In the genomic region with DNA sequence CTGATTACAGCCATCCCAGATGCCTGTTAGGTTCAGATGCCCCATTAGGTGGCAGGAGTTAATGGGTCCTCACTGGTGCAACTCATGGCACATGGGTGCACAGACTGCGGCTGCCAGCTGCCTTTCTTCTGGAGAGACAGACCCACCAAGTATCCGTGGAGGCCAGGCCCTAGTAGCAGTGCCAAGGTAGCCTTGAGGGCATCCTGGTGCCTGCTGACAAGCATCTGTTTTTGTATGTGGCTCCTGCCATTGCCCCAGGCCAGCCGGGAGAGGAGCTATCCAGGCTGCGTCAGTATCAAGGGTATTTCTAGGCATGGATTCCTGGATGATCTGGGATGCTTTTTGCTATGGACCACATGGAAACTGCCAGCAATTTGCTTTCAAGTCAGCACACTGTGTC, we compare ENCODE assay signal across 24 cellular contexts.
DNase-seq lines count a peak whose midpoint lies in the region; ATAC-seq and TF ChIP-seq lines count a peak whose summit lies in the region.
"Had no signal": no experiment of that assay in that cellular context is flagged by ENCODE, and none has a peak within 500 bp of the region (broad histone marks: within the 10 kb centered on the region; RNA-seq: fewer than 3 reads in every experiment).

No MANE protein-coding gene starts in this region.

- no peak overlapping the region for H2BK12ac ChIP-seq in neuronal stem cell (ENCODE audit: low read length)

- no peak overlapping the region for H2AFZ ChIP-seq in neuronal stem cell (ENCODE audit: low read length)
- H2AFZ ChIP-seq: GM23338 had no signal

- no peak for TF ChIP-seq POLR2A in esophagus muscularis mucosa (IDR thresholded peaks at IDR 0.05; ENCODE audit: low read depth)

- 74% methylated on average over 3 of the region's 4 CpGs for WGBS in esophagus muscularis mucosa
- no CpG with 5 or more reads among the region's 4 CpGs for WGBS in neuronal stem cell (ENCODE audit: extremely low coverage in 2 of 2, insufficient read length in 2 of 2, insufficient replicate concordance in 1 of 2), 2 donors

- no peak overlapping the region for H3K4ac ChIP-seq in neuronal stem cell (ENCODE audit: low read length)

- no peaks in the 10 kb centered on the region for H3K4me1 Mint-ChIP-seq in stimulated activated memory B cell treated with anti-CD40 and anti-IgM and Interleukin-4, amounts not matched to agents 10 μg/mL and 1 μg/mL and 100 μg/mL, for 72 hours
- H3K4me1 Mint-ChIP-seq in effector memory CD8-positive, alpha-beta T cell (ENCODE audit: low read depth in 2 of 2) = no peaks in the 10 kb centered on the region
- H3K4me1 Mint-ChIP-seq in activated T-cell treated with anti-CD3 and anti-CD28 coated beads, Interleukin-2, amount 50 U/mL, for 4 hours (ENCODE audit: low read depth) = no peaks in the 10 kb centered on the region
- H3K4me1 Mint-ChIP-seq: CD8-positive, alpha-beta memory T cell had no signal

- no peak overlapping the region for H3K27ac Mint-ChIP-seq in stimulated activated memory B cell treated with anti-CD40 and anti-IgM and Interleukin-4, amounts not matched to agents 10 μg/mL and 1 μg/mL and 100 μg/mL, for 72 hours
- no peak overlapping the region for H3K27ac Mint-ChIP-seq in effector memory CD8-positive, alpha-beta T cell
- H3K27ac Mint-ChIP-seq: CD14-positive monocyte; CD4-positive, alpha-beta T cell; CD8-positive, alpha-beta memory T cell; GM23338; H9 had no signal

- no peak overlapping the region for H3K23ac ChIP-seq in neuronal stem cell (ENCODE audit: low read depth, low read length, poor library complexity)

- H3K18ac ChIP-seq in neuronal stem cell (ENCODE audit: low read length) = peak overlapping the region; percentile 33

- H3K27me3 ChIP-seq in MG63 = no peaks in the 10 kb centered on the region
- H3K27me3 ChIP-seq in esophagus muscularis mucosa = no peaks in the 10 kb centered on the region
- no peaks in the 10 kb centered on the region for H3K27me3 ChIP-seq in neuronal stem cell (ENCODE audit: control insufficient read depth in 3 of 3, insufficient read depth in 3 of 3, low read depth in 1 of 3, low read length in 3 of 3)
- H3K27me3 ChIP-seq: BE2C; BLaER1 treated with 17β-estradiol and CSF1 and Interleukin-3, amounts not matched to agents 10 nM and 100 nM had no signal

- no peak for TF ChIP-seq EP300 in esophagus muscularis mucosa (IDR thresholded peaks at IDR 0.05)

- H2AK5ac ChIP-seq in neuronal stem cell (ENCODE audit: low read depth, low read length) = no peak overlapping the region

- peaks cover 0 to 12% (median 4%) of the 10 kb centered on the region in 4 donors for H3K4me1 ChIP-seq in esophagus muscularis mucosa
- H3K4me1 ChIP-seq in neuronal stem cell (ENCODE audit: control insufficient read depth in 2 of 2, insufficient read depth in 1 of 2, low read depth in 1 of 2, low read length in 2 of 2) = no peaks in the 10 kb centered on the region
- H3K4me1 ChIP-seq: A549, BE2C had no signal

- H4K91ac ChIP-seq in neuronal stem cell (ENCODE audit: low read depth, low read length, poor library complexity) = no peak overlapping the region

- no peak overlapping the region for H3K4me3 Mint-ChIP-seq in stimulated activated memory B cell treated with anti-CD40 and anti-IgM and Interleukin-4, amounts not matched to agents 10 μg/mL and 1 μg/mL and 100 μg/mL, for 72 hours
- H3K4me3 Mint-ChIP-seq in effector memory CD8-positive, alpha-beta T cell = no peak overlapping the region
- H3K4me3 Mint-ChIP-seq in activated T-cell treated with anti-CD3 and anti-CD28 coated beads, Interleukin-2, amount 50 U/mL, for 4 hours = no peak overlapping the region
- H3K4me3 Mint-ChIP-seq: CD14-positive monocyte; CD4-positive, alpha-beta T cell; CD8-positive, alpha-beta memory T cell; GM23338; H9 had no signal

- no peaks in the 10 kb centered on the region for H3K9me3 Mint-ChIP-seq in stimulated activated memory B cell treated with anti-CD40 and anti-IgM and Interleukin-4, amounts not matched to agents 10 μg/mL and 1 μg/mL and 100 μg/mL, for 72 hours
- peaks cover 6 to 8% of the 10 kb centered on the region in 2 donors for H3K9me3 Mint-ChIP-seq in effector memory CD8-positive, alpha-beta T cell
- no peaks in the 10 kb centered on the region for H3K9me3 Mint-ChIP-seq in activated T-cell treated with anti-CD3 and anti-CD28 coated beads, Interleukin-2, amount 50 U/mL, for 4 hours
- H3K9me3 Mint-ChIP-seq: CD4-positive, alpha-beta T cell had no signal

- ATAC-seq in stimulated activated memory B cell treated with anti-CD40 and anti-IgM and Interleukin-4, amounts not matched to agents 10 μg/mL and 1 μg/mL and 100 μg/mL, for 72 hours = peak; percentile 10
- ATAC-seq in HG03175 (IDR thresholded peaks at IDR 0.05; ENCODE audit: unreplicated experiment) = no peak
- ATAC-seq in effector memory CD8-positive, alpha-beta T cell (replicated peaks) = no peak
- no peak for ATAC-seq in activated T-cell treated with anti-CD3 and anti-CD28 coated beads, Interleukin-2, amount 50 U/mL, for 4 hours
- ATAC-seq: A549, GM12878, GM23338, HCT116 had no signal

- intact Hi-C loops in esophagus muscularis mucosa (cut with DNase I) = no loop called here

- H2BK15ac ChIP-seq in neuronal stem cell (ENCODE audit: low read length) = no peak overlapping the region

- no peak overlapping the region for H3K9ac ChIP-seq in neuronal stem cell (ENCODE audit: low read depth, low read length, poor library complexity)
- H3K9ac ChIP-seq: BLaER1 treated with 17β-estradiol and CSF1 and Interleukin-3, amounts not matched to agents 10 nM and 100 nM had no signal

- no peak overlapping the region for H3K4me2 ChIP-seq in neuronal stem cell (ENCODE audit: insufficient read depth, low read length, poor library complexity, severe bottlenecking)
- H3K4me2 ChIP-seq: A549, GM23338 had no signal

- no peak overlapping the region for H4K8ac ChIP-seq in neuronal stem cell (ENCODE audit: low read depth, low read length)

- no peak overlapping the region for H3K27ac ChIP-seq in esophagus muscularis mucosa (replicated peaks in 1 of 4)
- H3K27ac ChIP-seq in neuronal stem cell (replicated peaks; ENCODE audit: low read length) = no peak overlapping the region
- H3K27ac ChIP-seq: A549; BLaER1 treated with 17β-estradiol and CSF1 and Interleukin-3, amounts not matched to agents 10 nM and 100 nM had no signal

- H3K27me3 Mint-ChIP-seq in stimulated activated memory B cell treated with anti-CD40 and anti-IgM and Interleukin-4, amounts not matched to agents 10 μg/mL and 1 μg/mL and 100 μg/mL, for 72 hours = peaks cover 41% of the 10 kb centered on the region
- no peaks in the 10 kb centered on the region for H3K27me3 Mint-ChIP-seq in effector memory CD8-positive, alpha-beta T cell
- peaks cover 3% of the 10 kb centered on the region for H3K27me3 Mint-ChIP-seq in activated T-cell treated with anti-CD3 and anti-CD28 coated beads, Interleukin-2, amount 50 U/mL, for 4 hours (ENCODE audit: low read depth)
- H3K27me3 Mint-ChIP-seq: CD4-positive, alpha-beta T cell had no signal

- no peaks in the 10 kb centered on the region for H3K9me3 ChIP-seq in MG63
- no peaks in the 10 kb centered on the region for H3K9me3 ChIP-seq in esophagus muscularis mucosa
- H3K9me3 ChIP-seq in neuronal stem cell (replicated peaks in 1 of 2; ENCODE audit: control insufficient read depth in 2 of 2, insufficient read depth in 1 of 2, low read depth in 1 of 2, low read length in 2 of 2) = no peaks in the 10 kb centered on the region
- H3K9me3 ChIP-seq: A549; BE2C; BLaER1 treated with 17β-estradiol and CSF1 and Interleukin-3, amounts not matched to agents 10 nM and 100 nM had no signal

- no peak overlapping the region for H2BK5ac ChIP-seq in neuronal stem cell (ENCODE audit: low read length)

- DNase-seq in MG63 (peak; percentile 20), esophagus muscularis mucosa (ENCODE audit: extremely low spot score) (peak; percentile 72), neuronal stem cell (ENCODE audit: low spot score) (no peak)
- DNase-seq in effector memory CD8-positive, alpha-beta T cell = no peak
- DNase-seq in activated T-cell treated with anti-CD3 and anti-CD28 coated beads, Interleukin-2, amount 50 U/mL, for 4 hours = no peak
- DNase-seq: 8988T; ACHN; AML-193; BE2C; CD4-positive, alpha-beta T cell; CD8-positive, alpha-beta memory T cell; DMS 273 treated with DMSO at 0.1 percent for 48 hours; DMS79; EL; GDM1; H9 had no signal

- H3K79me1 ChIP-seq in neuronal stem cell (ENCODE audit: low read depth, low read length) = no peaks in the 10 kb centered on the region

- no peak overlapping the region for H2BK120ac ChIP-seq in neuronal stem cell (ENCODE audit: low read depth, low read length)

- H3K36me3 Mint-ChIP-seq in stimulated activated memory B cell treated with anti-CD40 and anti-IgM and Interleukin-4, amounts not matched to agents 10 μg/mL and 1 μg/mL and 100 μg/mL, for 72 hours = no peaks in the 10 kb centered on the region
- no peaks in the 10 kb centered on the region for H3K36me3 Mint-ChIP-seq in effector memory CD8-positive, alpha-beta T cell (ENCODE audit: insufficient read depth)
- H3K36me3 Mint-ChIP-seq in activated T-cell treated with anti-CD3 and anti-CD28 coated beads, Interleukin-2, amount 50 U/mL, for 4 hours (ENCODE audit: insufficient read depth) = no peaks in the 10 kb centered on the region
- H3K36me3 Mint-ChIP-seq: CD14-positive monocyte; CD8-positive, alpha-beta memory T cell had no signal

- TF ChIP-seq CTCF in esophagus muscularis mucosa (IDR thresholded peaks at IDR 0.05) = no peak

- no peak overlapping the region for H3K4me3 ChIP-seq in MG63
- no peak overlapping the region for H3K4me3 ChIP-seq in esophagus muscularis mucosa
- no peak overlapping the region for H3K4me3 ChIP-seq in neuronal stem cell (ENCODE audit: low read length in 2 of 2)
- H3K4me3 ChIP-seq: A549; BLaER1 treated with 17β-estradiol and CSF1 and Interleukin-3, amounts not matched to agents 10 nM and 100 nM; GM12878; GM23338 had no signal

- no peak overlapping the region for H3K14ac ChIP-seq in neuronal stem cell (ENCODE audit: low read length)

- no peaks in the 10 kb centered on the region for H3K36me3 ChIP-seq in MG63
- no peaks in the 10 kb centered on the region for H3K36me3 ChIP-seq in esophagus muscularis mucosa
- H3K36me3 ChIP-seq in neuronal stem cell (replicated peaks in 1 of 2; ENCODE audit: control insufficient read depth in 2 of 2, insufficient read depth in 2 of 2, low read length in 2 of 2) = no peaks in the 10 kb centered on the region
- H3K36me3 ChIP-seq: BE2C; BLaER1 treated with 17β-estradiol and CSF1 and Interleukin-3, amounts not matched to agents 10 nM and 100 nM had no signal

Comparison
In these comparisons a context has a peak if more than half of its experiments do, and no peak if none do; other contexts are left out.
1. DNase-seq: peak in MG63 (single experiment) and esophagus muscularis mucosa (single experiment); none in neuronal stem cell (single experiment), effector memory CD8-positive, alpha-beta T cell (0 of 3) and activated T-cell treated with anti-CD3 and anti-CD28 coated beads, Interleukin-2, amount 50 U/mL, for 4 hours (single experiment).